Comparison of ENCODE assay signal across 25 cellular contexts in genomic region chr10:78860260-78860914, GRCh38.
"Had no signal": no experiment of that assay in that cellular context is flagged by ENCODE, and none has a peak within 500 bp of the region (broad histone marks: within the 10 kb centered on the region; RNA-seq: fewer than 3 reads in every experiment).

No MANE protein-coding gene starts in this region.

- H3K9me3 ChIP-seq: left ventricle myocardium inferior, right lobe of liver, stomach, suprapubic skin, tibial nerve had no signal

- H3K4me3 ChIP-seq: hepatocyte, left ventricle myocardium inferior, right lobe of liver, skin epidermis, stomach, suprapubic skin, tibial nerve had no signal

- H3K9ac ChIP-seq: parathyroid adenoma had no signal

- H3K4me3 Mint-ChIP-seq: activated CD4-positive, alpha-beta T cell treated with anti-CD3 and anti-CD28 coated beads, Interleukin-2, amount 10 ng/mL, durations not matched to agents 7 days and 5 days; activated naive CD8-positive, alpha-beta T cell treated with anti-CD3 and anti-CD28 coated beads, Interleukin-2, amount 50 U/mL, for 24 hours; activated T-cell treated with anti-CD3 and anti-CD28 coated beads, Interleukin-2, amount 50 U/mL, for 72 hours; mesothelial cell of epicardium; natural killer cell treated with Interleukin-12 subunit alpha and Interleukin-12 subunit beta and Interleukin-15 and Interleukin-18, amount 100 ng/mL, for 72 hours; stimulated activated effector memory CD8-positive, alpha-beta T cell treated with anti-CD3 and anti-CD28 coated beads, Interleukin-12 subunit alpha, Interleukin-12 subunit beta, amount 100 ng/mL, for 72 hours had no signal

- H3K4me1 Mint-ChIP-seq: activated CD4-positive, alpha-beta T cell treated with anti-CD3 and anti-CD28 coated beads, Interleukin-2, amount 10 ng/mL, durations not matched to agents 7 days and 5 days; mesothelial cell of epicardium; stimulated activated effector memory CD8-positive, alpha-beta T cell treated with anti-CD3 and anti-CD28 coated beads, Interleukin-12 subunit alpha, Interleukin-12 subunit beta, amount 100 ng/mL, for 72 hours had no signal

- H3K27me3 ChIP-seq: hepatocyte, right lobe of liver, stomach, suprapubic skin, tibial nerve had no signal

- H3K36me3 Mint-ChIP-seq: mesothelial cell of epicardium; natural killer cell treated with Interleukin-12 subunit alpha and Interleukin-12 subunit beta and Interleukin-15 and Interleukin-18, amount 100 ng/mL, for 72 hours; stimulated activated effector memory CD8-positive, alpha-beta T cell treated with anti-CD3 and anti-CD28 coated beads, Interleukin-12 subunit alpha, Interleukin-12 subunit beta, amount 100 ng/mL, for 72 hours had no signal

- H3K27ac ChIP-seq: hepatocyte, left ventricle myocardium inferior, parathyroid adenoma, right lobe of liver, skin epidermis, stomach, suprapubic skin, tibial nerve, WERI-Rb-1 had no signal

- ATAC-seq: activated naive CD8-positive, alpha-beta T cell treated with anti-CD3 and anti-CD28 coated beads, Interleukin-2, amount 50 U/mL, for 24 hours; activated T-cell treated with anti-CD3 and anti-CD28 coated beads, Interleukin-2, amount 50 U/mL, for 72 hours; right lobe of liver; SK-N-SH treated with all-trans-retinoic acid at 6 μM for 48 hours; stimulated activated effector memory CD8-positive, alpha-beta T cell treated with anti-CD3 and anti-CD28 coated beads, Interleukin-12 subunit alpha, Interleukin-12 subunit beta, amount 100 ng/mL, for 72 hours had no signal

- H3K9me3 Mint-ChIP-seq: activated CD4-positive, alpha-beta T cell treated with anti-CD3 and anti-CD28 coated beads, Interleukin-2, amount 10 ng/mL, durations not matched to agents 7 days and 5 days; activated naive CD8-positive, alpha-beta T cell treated with anti-CD3 and anti-CD28 coated beads, Interleukin-2, amount 50 U/mL, for 24 hours; activated T-cell treated with anti-CD3 and anti-CD28 coated beads, Interleukin-2, amount 50 U/mL, for 72 hours; mesothelial cell of epicardium; natural killer cell treated with Interleukin-12 subunit alpha and Interleukin-12 subunit beta and Interleukin-15 and Interleukin-18, amount 100 ng/mL, for 72 hours; stimulated activated effector memory CD8-positive, alpha-beta T cell treated with anti-CD3 and anti-CD28 coated beads, Interleukin-12 subunit alpha, Interleukin-12 subunit beta, amount 100 ng/mL, for 72 hours had no signal

- DNase-seq: activated CD4-positive, alpha-beta T cell treated with anti-CD3 and anti-CD28 coated beads, Interleukin-2, amount 10 ng/mL, durations not matched to agents 7 days and 5 days; activated CD4-positive, CD25-positive, alpha-beta regulatory T cell treated with anti-CD3 and anti-CD28 coated beads, Interleukin-2, amount 50 U/mL, for 72 hours; activated effector memory CD4-positive, alpha-beta T cell treated with anti-CD3 and anti-CD28 coated beads, Interleukin-2, amount 50 U/mL, for 16 hours; activated naive CD4-positive, alpha-beta T cell treated with anti-CD3 and anti-CD28 coated beads, Interleukin-2, amount 50 U/mL, for 16 hours; activated naive CD8-positive, alpha-beta T cell treated with anti-CD3 and anti-CD28 coated beads, Interleukin-2, amount 50 U/mL, for 24 hours; activated T-cell treated with anti-CD3 and anti-CD28 coated beads, Interleukin-2, amount 50 U/mL, for 72 hours; dermis blood vessel endothelial cell; effector memory CD4-positive, alpha-beta T cell; foreskin melanocyte; glutamatergic neuron; left ventricle myocardium inferior; mammary epithelial cell; right lobe of liver; stimulated activated CD4-positive, alpha-beta T cell treated with anti-CD3 and anti-CD28 coated beads, Interleukin-2, amount 100 ng/mL, for 24 hours; stomach had no signal

- H3K27ac Mint-ChIP-seq: activated CD4-positive, alpha-beta T cell treated with anti-CD3 and anti-CD28 coated beads, Interleukin-2, amount 10 ng/mL, durations not matched to agents 7 days and 5 days; activated naive CD8-positive, alpha-beta T cell treated with anti-CD3 and anti-CD28 coated beads, Interleukin-2, amount 50 U/mL, for 24 hours; activated T-cell treated with anti-CD3 and anti-CD28 coated beads, Interleukin-2, amount 50 U/mL, for 72 hours; mesothelial cell of epicardium; natural killer cell treated with Interleukin-12 subunit alpha and Interleukin-12 subunit beta and Interleukin-15 and Interleukin-18, amount 100 ng/mL, for 72 hours; stimulated activated effector memory CD8-positive, alpha-beta T cell treated with anti-CD3 and anti-CD28 coated beads, Interleukin-12 subunit alpha, Interleukin-12 subunit beta, amount 100 ng/mL, for 72 hours had no signal

- H3K4me1 ChIP-seq: parathyroid adenoma, right lobe of liver had no signal

- H3K27me3 Mint-ChIP-seq: activated CD4-positive, alpha-beta T cell treated with anti-CD3 and anti-CD28 coated beads, Interleukin-2, amount 10 ng/mL, durations not matched to agents 7 days and 5 days; activated naive CD8-positive, alpha-beta T cell treated with anti-CD3 and anti-CD28 coated beads, Interleukin-2, amount 50 U/mL, for 24 hours had no signal

- H3K36me3 ChIP-seq: left ventricle myocardium inferior, right lobe of liver, stomach, suprapubic skin, tibial nerve, WERI-Rb-1 had no signal
